ENCODE assay signal across 23 cellular contexts in genomic region chr1:59185163-59185855, GRCh38.
"Had no signal": no experiment of that assay in that cellular context is flagged by ENCODE, and none has a peak within 500 bp of the region (broad histone marks: within the 10 kb centered on the region; RNA-seq: fewer than 3 reads in every experiment).

No MANE protein-coding gene starts in this region.

- H3K4me1 Mint-ChIP-seq: immature natural killer cell; memory B cell; nephron progenitor cell; stimulated activated memory B cell treated with anti-CD40 and anti-IgM and Interleukin-4, amounts not matched to agents 10 μg/mL and 1 μg/mL and 100 μg/mL, for 72 hours had no signal

- H3K9me3 Mint-ChIP-seq: immature natural killer cell; memory B cell; stimulated activated memory B cell treated with anti-CD40 and anti-IgM and Interleukin-4, amounts not matched to agents 10 μg/mL and 1 μg/mL and 100 μg/mL, for 72 hours; stimulated activated naive CD8-positive, alpha-beta T cell treated with anti-CD3 and anti-CD28 coated beads, Interleukin-15, Interleukin-2, amounts not matched to agents 100 ng/mL and 50 ng/mL, for 24 hours had no signal

- H3K27me3 Mint-ChIP-seq: memory B cell; stimulated activated memory B cell treated with anti-CD40 and anti-IgM and Interleukin-4, amounts not matched to agents 10 μg/mL and 1 μg/mL and 100 μg/mL, for 72 hours; stimulated activated naive CD8-positive, alpha-beta T cell treated with anti-CD3 and anti-CD28 coated beads, Interleukin-15, Interleukin-2, amounts not matched to agents 100 ng/mL and 50 ng/mL, for 24 hours had no signal

- H3K27ac ChIP-seq: epithelial cell of prostate, gastroesophageal sphincter, left ventricle myocardium inferior, lower lobe of right lung, parathyroid adenoma, prostate gland, right lobe of liver, spleen had no signal

- H2AFZ ChIP-seq: parathyroid adenoma had no signal

- H3K79me2 ChIP-seq: parathyroid adenoma had no signal

- FAIRE-seq: keratinocyte had no signal

- H3K27me3 ChIP-seq: esophagus squamous epithelium, gastroesophageal sphincter, right lobe of liver, spleen, tibial nerve had no signal

- ATAC-seq: gastroesophageal sphincter; lower lobe of right lung; right lobe of liver; stimulated activated memory B cell treated with anti-CD40 and anti-IgM and Interleukin-4, amounts not matched to agents 10 μg/mL and 1 μg/mL and 100 μg/mL, for 72 hours had no signal

- H3K4me3 Mint-ChIP-seq: immature natural killer cell; memory B cell; naive B cell; nephron progenitor cell; stimulated activated memory B cell treated with anti-CD40 and anti-IgM and Interleukin-4, amounts not matched to agents 10 μg/mL and 1 μg/mL and 100 μg/mL, for 72 hours; stimulated activated naive CD8-positive, alpha-beta T cell treated with anti-CD3 and anti-CD28 coated beads, Interleukin-15, Interleukin-2, amounts not matched to agents 100 ng/mL and 50 ng/mL, for 24 hours had no signal

- H3K9ac ChIP-seq: parathyroid adenoma had no signal

- H3K9me3 ChIP-seq: esophagus squamous epithelium, gastroesophageal sphincter, left ventricle myocardium inferior, lower lobe of right lung, prostate gland, right lobe of liver, spleen, tibial nerve had no signal

- H3K36me3 ChIP-seq: esophagus squamous epithelium, gastroesophageal sphincter, left ventricle myocardium inferior, lower lobe of right lung, prostate gland, right lobe of liver, spleen, tibial nerve had no signal

- DNase-seq: effector memory CD4-positive, alpha-beta T cell; esophagus squamous epithelium; foreskin fibroblast; immature natural killer cell; left ventricle myocardium inferior; lower lobe of right lung; naive B cell; nephron progenitor cell; retina; right lobe of liver; spleen; stimulated activated CD4-positive, alpha-beta T cell treated with anti-CD3 and anti-CD28 coated beads, Interleukin-15, amount 100 ng/mL, for 24 hours; stimulated activated CD4-positive, alpha-beta T cell treated with anti-CD3 and anti-CD28 coated beads, Interleukin-1b, Interleukin-23, amount 100 ng/mL, for 48 hours; stimulated activated CD4-positive, alpha-beta T cell treated with anti-CD3 and anti-CD28 coated beads, Interleukin-4, amount 100 ng/mL, for 24 hours had no signal

- H3K27ac Mint-ChIP-seq: memory B cell; nephron progenitor cell; stimulated activated memory B cell treated with anti-CD40 and anti-IgM and Interleukin-4, amounts not matched to agents 10 μg/mL and 1 μg/mL and 100 μg/mL, for 72 hours; stimulated activated naive CD8-positive, alpha-beta T cell treated with anti-CD3 and anti-CD28 coated beads, Interleukin-15, Interleukin-2, amounts not matched to agents 100 ng/mL and 50 ng/mL, for 24 hours had no signal

- H3K4me1 ChIP-seq: lower lobe of right lung, parathyroid adenoma, prostate gland, right lobe of liver, spleen had no signal

- H3K4me3 ChIP-seq: esophagus squamous epithelium, gastroesophageal sphincter, left ventricle myocardium inferior, lower lobe of right lung, prostate gland, right lobe of liver, spleen, tibial nerve had no signal

- H3K36me3 Mint-ChIP-seq: immature natural killer cell; memory B cell; stimulated activated memory B cell treated with anti-CD40 and anti-IgM and Interleukin-4, amounts not matched to agents 10 μg/mL and 1 μg/mL and 100 μg/mL, for 72 hours had no signal
